In the genomic region with DNA sequence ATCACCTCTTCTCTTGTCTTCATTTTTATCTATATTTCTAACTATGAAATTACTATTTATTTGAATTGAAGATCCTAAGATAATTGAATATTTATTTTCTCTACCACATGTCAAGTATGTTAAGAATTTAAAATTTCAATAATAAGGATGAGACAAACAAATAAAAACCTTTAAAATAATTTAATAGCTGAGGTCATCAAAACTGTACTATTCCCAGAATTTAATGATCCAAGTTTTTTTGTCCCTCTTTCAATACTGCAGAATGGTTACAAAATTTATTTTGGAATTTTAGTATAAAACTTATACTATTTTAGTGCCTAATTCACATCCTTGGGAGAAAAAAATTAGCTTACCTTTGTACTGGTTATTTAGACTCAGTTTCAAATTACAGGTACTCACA, we compare ENCODE assay signal across 26 cellular contexts.
"Had no signal": no experiment of that assay in that cellular context is flagged by ENCODE, and none has a peak within 500 bp of the region (broad histone marks: within the 10 kb centered on the region; RNA-seq: fewer than 3 reads in every experiment).

No MANE protein-coding gene starts in this region.

- H3K27me3 ChIP-seq: ascending aorta, breast epithelium, cardiac muscle cell, colonic mucosa had no signal

- ATAC-seq: activated CD4-positive, alpha-beta T cell treated with anti-CD3 and anti-CD28 coated beads for 36 hours; activated CD8-positive, alpha-beta T cell treated with anti-CD3 and anti-CD28 coated beads, Interleukin-2, amount 10 ng/mL, durations not matched to agents 7 days and 5 days; activated naive CD4-positive, alpha-beta T cell treated with anti-CD3 and anti-CD28 coated beads, Interleukin-2, amount 50 U/mL, for 72 hours; activated T-cell treated with anti-CD3 and anti-CD28 coated beads, Interleukin-2, amount 50 U/mL, for 72 hours; esophagus mucosa had no signal

- H3K9me3 ChIP-seq: ascending aorta, breast epithelium, colonic mucosa had no signal

- H3K4me1 ChIP-seq: ascending aorta, breast epithelium, colonic mucosa had no signal

- DNase-seq: activated CD4-positive, alpha-beta memory T cell treated with anti-CD3 and anti-CD28 coated beads for 36 hours; activated CD4-positive, alpha-beta T cell treated with anti-CD3 and anti-CD28 coated beads for 36 hours; activated CD4-positive, alpha-beta T cell treated with anti-CD3 and anti-CD28 coated beads, Interleukin-2, amount 10 ng/mL, durations not matched to agents 24 days and 14 days; activated CD4-positive, CD25-positive, alpha-beta regulatory T cell; activated CD4-positive, CD25-positive, alpha-beta regulatory T cell treated with anti-CD3 and anti-CD28 coated beads, Interleukin-2, amount 50 U/mL, for 72 hours; activated CD8-positive, alpha-beta memory T cell treated with anti-CD3 and anti-CD28 coated beads, Interleukin-2, amount 50 U/mL, for 48 hours; activated CD8-positive, alpha-beta T cell treated with anti-CD3 and anti-CD28 coated beads, Interleukin-2, amount 10 ng/mL, durations not matched to agents 7 days and 5 days; activated gamma-delta T cell; activated naive CD4-positive, alpha-beta T cell; activated naive CD4-positive, alpha-beta T cell treated with anti-CD3 and anti-CD28 coated beads, Interleukin-2, amount 10 ng/mL, durations not matched to agents 7 days and 5 days; activated naive CD8-positive, alpha-beta T cell treated with anti-CD3 and anti-CD28 coated beads, Interleukin-2, amount 10 ng/mL, durations not matched to agents 7 days and 5 days; activated T-cell treated with anti-CD3 and anti-CD28 coated beads for 4 hours; activated T-cell treated with anti-CD3 and anti-CD28 coated beads, Interleukin-2, amount 50 U/mL, for 24 hours; activated T-cell treated with anti-CD3 and anti-CD28 coated beads, Interleukin-2, amount 50 U/mL, for 72 hours; central memory CD4-positive, alpha-beta T cell; cerebellar nuclear complex; colonic mucosa; effector CD8-positive, alpha-beta T cell; head of caudate nucleus; hippocampal formation had no signal

- H3K27ac ChIP-seq: ascending aorta, breast epithelium, cardiac muscle cell, colonic mucosa had no signal

- H3K36me3 ChIP-seq: ascending aorta, breast epithelium, cardiac muscle cell, colonic mucosa had no signal

- FAIRE-seq: frontal cortex had no signal

- H3K4me3 ChIP-seq: ascending aorta, breast epithelium, cardiac muscle cell, colonic mucosa had no signal
